Comparison of ENCODE assay signal across 10 cellular contexts in the genomic region with DNA sequence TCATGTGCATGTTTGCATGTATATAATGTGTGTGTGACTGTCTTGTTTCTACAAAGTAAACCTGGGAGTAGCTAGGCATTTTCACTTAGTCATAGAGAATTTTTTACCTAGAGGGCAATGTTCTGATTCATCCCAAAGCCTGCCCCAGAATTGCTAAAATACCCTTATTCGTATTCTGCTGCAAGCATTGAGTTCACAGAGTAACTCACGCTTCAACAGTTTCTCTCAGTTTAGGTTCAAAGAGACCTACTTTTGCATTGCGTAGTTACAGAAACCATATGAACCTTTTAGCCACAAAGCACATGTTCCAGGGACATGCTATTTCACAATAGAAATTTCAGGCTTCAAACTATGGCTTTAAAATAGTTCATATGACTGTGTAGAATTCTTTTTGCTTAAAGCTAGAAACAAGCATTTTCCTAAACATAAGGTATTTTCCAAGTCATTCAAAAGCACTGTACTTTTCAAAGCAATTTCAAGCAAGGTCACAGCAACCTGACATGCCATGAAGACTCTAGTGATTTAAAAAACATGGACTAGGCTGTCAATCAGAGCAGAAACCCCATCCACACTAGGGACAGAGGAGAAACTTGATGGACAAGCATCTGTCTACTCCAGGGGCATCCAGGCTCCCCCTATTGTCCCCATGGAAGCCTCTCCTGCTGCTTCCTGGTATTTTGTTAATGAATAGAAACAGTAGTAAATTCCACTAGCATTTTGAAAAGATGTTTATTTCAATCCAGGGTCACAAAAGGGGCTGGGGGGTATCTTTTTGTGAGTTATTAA.
DNase-seq lines count a peak whose midpoint lies in the region; ATAC-seq and TF ChIP-seq lines count a peak whose summit lies in the region.
"Had no signal": no experiment of that assay in that cellular context is flagged by ENCODE, and none has a peak within 500 bp of the region (broad histone marks: within the 10 kb centered on the region; RNA-seq: fewer than 3 reads in every experiment).

No MANE protein-coding gene starts in this region.

- no peak for ATAC-seq in activated CD8-positive, alpha-beta T cell treated with anti-CD3 and anti-CD28 coated beads, Interleukin-2, amount 10 ng/mL, durations not matched to agents 7 days and 5 days
- no peak for ATAC-seq in HG02840 (IDR thresholded peaks at IDR 0.05; ENCODE audit: low FRiP score, unreplicated experiment)

- WGBS in H9 (ENCODE audit: extremely low coverage, insufficient read length, low lambda C conversion rate) = no CpG with 5 or more reads among the region's 3 CpGs

- DNase-seq in GM06990 (ENCODE audit: extremely low read depth, insufficient read length) (peak; percentile 41), H9 (no peak), RPMI7951 (ENCODE audit: low read depth) (peak; percentile 72), AML-193 (lab: John Stamatoyannopoulos, UW) (no peak), HT-29 (ENCODE audit: low spot score) (no peak)
- DNase-seq in activated CD8-positive, alpha-beta T cell treated with anti-CD3 and anti-CD28 coated beads, Interleukin-2, amount 10 ng/mL, durations not matched to agents 7 days and 5 days = no peak
- DNase-seq: Right ventricle myocardium superior had no signal

- no peak overlapping the region for H3K9ac ChIP-seq in H9 (ENCODE audit: extremely low read depth, insufficient read length, low read length)
- H3K9ac ChIP-seq in iPS-20b (ENCODE audit: low read depth, low read length) = peak overlapping the region; percentile 0; the same call in 1 of the 2 replicates

- no peak overlapping the region for H2BK5ac ChIP-seq in H9 (ENCODE audit: insufficient read length, low read length)

- CTCF ChIA-PET in activated CD8-positive, alpha-beta T cell treated with anti-CD3 and anti-CD28 coated beads, Interleukin-2, amount 10 ng/mL, durations not matched to agents 7 days and 5 days (lab: Charles Lee) = no interaction called here

- H3K56ac ChIP-seq in H9 (ENCODE audit: insufficient read length, low read depth, low read length) = no peak overlapping the region

- no peak overlapping the region for H2AK5ac ChIP-seq in H9 (ENCODE audit: insufficient read length, low read length)

- H3K79me1 ChIP-seq in H9 (ENCODE audit: insufficient read depth, low read depth, low read length, poor library complexity, severe bottlenecking) = no peaks in the 10 kb centered on the region

- H3K9me3 Mint-ChIP-seq in H9 = peaks cover 23 to 31% of the 10 kb centered on the region in 2 experiments
- no peaks in the 10 kb centered on the region for H3K9me3 Mint-ChIP-seq in activated CD8-positive, alpha-beta T cell treated with anti-CD3 and anti-CD28 coated beads, Interleukin-2, amount 10 ng/mL, durations not matched to agents 7 days and 5 days (ENCODE audit: insufficient read depth)

- no peak overlapping the region for H3T11ph ChIP-seq in H9 (ENCODE audit: low read length)

- no peak overlapping the region for H2BK12ac ChIP-seq in H9 (ENCODE audit: insufficient read length, low read depth, low read length)

- TF ChIP-seq CTCF in GM06990 (IDR thresholded peaks at IDR 0.05; ENCODE audit: insufficient read depth, low read length, poor library complexity, severe bottlenecking) = no peak
- peak; percentile 36; the same call in 1 of the 3 replicates for TF ChIP-seq CTCF in H9 (conservative IDR thresholded peaks at IDR 0.05)

- no peak overlapping the region for H3K4me3 Mint-ChIP-seq in H9
- H3K4me3 Mint-ChIP-seq in activated CD8-positive, alpha-beta T cell treated with anti-CD3 and anti-CD28 coated beads, Interleukin-2, amount 10 ng/mL, durations not matched to agents 7 days and 5 days = no peak overlapping the region

- H2AFZ ChIP-seq in H9 (ENCODE audit: low read length) = no peak overlapping the region

- H3K27me3 Mint-ChIP-seq in H9 (ENCODE audit: low read depth) = no peaks in the 10 kb centered on the region
- H3K27me3 Mint-ChIP-seq in activated CD8-positive, alpha-beta T cell treated with anti-CD3 and anti-CD28 coated beads, Interleukin-2, amount 10 ng/mL, durations not matched to agents 7 days and 5 days (ENCODE audit: low read depth) = peaks cover 3% of the 10 kb centered on the region

- H3K4ac ChIP-seq in H9 (ENCODE audit: low read depth, low read length) = no peak overlapping the region

- H3K4me3 ChIP-seq in GM06990 (replicated peaks; ENCODE audit: low read depth, low read length) (no peak overlapping the region), iPS-20b (ENCODE audit: low read length) (no peak overlapping the region; the same call in 1 of the 2 replicates)

- no peak overlapping the region for H3K14ac ChIP-seq in H9 (ENCODE audit: insufficient read depth, low read length)

- no peaks in the 10 kb centered on the region for H4K20me1 ChIP-seq in H9 (ENCODE audit: control insufficient read depth, insufficient read depth, insufficient read length)

- H3K27ac ChIP-seq in H9 (ENCODE audit: insufficient read length, low read depth, low read length) = no peak overlapping the region
- H3K27ac ChIP-seq in iPS-20b (ENCODE audit: low read length) = no peak overlapping the region
- H3K27ac ChIP-seq: C4-2B had no signal

- H3K36me3 Mint-ChIP-seq in H9 (ENCODE audit: insufficient read depth in 1 of 3, low read depth in 3 of 3) = peaks cover 23 to 47% (median 31%) of the 10 kb centered on the region in 3 experiments
- H3K36me3 Mint-ChIP-seq in activated CD8-positive, alpha-beta T cell treated with anti-CD3 and anti-CD28 coated beads, Interleukin-2, amount 10 ng/mL, durations not matched to agents 7 days and 5 days (ENCODE audit: low read depth) = no peaks in the 10 kb centered on the region

- H3K4me2 ChIP-seq in H9 (ENCODE audit: insufficient read depth, insufficient read length, low read length) = no peak overlapping the region

- no peaks in the 10 kb centered on the region for H3K9me3 ChIP-seq in H9 (ENCODE audit: control insufficient read depth, low read depth, low read length)
- H3K9me3 ChIP-seq in iPS-20b (ENCODE audit: insufficient read depth, low read depth, low read length) = no peaks in the 10 kb centered on the region; the same call in 1 of the 2 replicates

- H4K8ac ChIP-seq in H9 (replicated peaks; ENCODE audit: insufficient read length, low read depth, low read length) = no peak overlapping the region

- no peak overlapping the region for H3K23ac ChIP-seq in H9 (ENCODE audit: insufficient read length, low read depth, low read length)

- H4K91ac ChIP-seq in H9 (ENCODE audit: insufficient read length, low read depth, low read length) = no peak overlapping the region

- no peaks in the 10 kb centered on the region for H3K23me2 ChIP-seq in H9 (ENCODE audit: insufficient read length, low read depth, low read length, poor library complexity, severe bottlenecking)

- POLR2A ChIA-PET in activated CD8-positive, alpha-beta T cell treated with anti-CD3 and anti-CD28 coated beads, Interleukin-2, amount 10 ng/mL, durations not matched to agents 7 days and 5 days (lab: Charles Lee) = no interaction called here

- no peaks in the 10 kb centered on the region; the same call in 1 of the 2 replicates for H3K27me3 ChIP-seq in GM06990 (replicated peaks; ENCODE audit: control insufficient read depth, insufficient read depth, low read length)
- no peaks in the 10 kb centered on the region for H3K27me3 ChIP-seq in H9 (ENCODE audit: insufficient read depth, low read length)
- no peaks in the 10 kb centered on the region for H3K27me3 ChIP-seq in iPS-20b (ENCODE audit: insufficient read depth, low read length)

- H4K5ac ChIP-seq in H9 (ENCODE audit: insufficient read length, low read depth, low read length) = no peak overlapping the region

- H3K36me3 ChIP-seq in GM06990 (ENCODE audit: control insufficient read depth, insufficient read depth, low read length) (no peaks in the 10 kb centered on the region), iPS-20b (ENCODE audit: insufficient read depth, low read depth, low read length) (no peaks in the 10 kb centered on the region)

- no peaks in the 10 kb centered on the region for H3K79me2 ChIP-seq in H9 (ENCODE audit: insufficient read depth, low read length)

- no peak overlapping the region for H2BK20ac ChIP-seq in H9 (ENCODE audit: low read depth, low read length, poor library complexity, severe bottlenecking)

- no peak overlapping the region for H2BK15ac ChIP-seq in H9 (ENCODE audit: low read depth, low read length)

- no peak overlapping the region for H3K18ac ChIP-seq in H9 (ENCODE audit: insufficient read length, low read depth, low read length)

- H3K4me1 ChIP-seq in H9 (ENCODE audit: insufficient read depth, low read length) (peaks cover 6% of the 10 kb centered on the region), iPS-20b (ENCODE audit: insufficient read depth, low read length) (peaks cover 20% of the 10 kb centered on the region)

- H3K27ac Mint-ChIP-seq in H9 = peak overlapping the region; percentile 23 to 93 (median 90); a peak in 6 of 7 replicates
- H3K27ac Mint-ChIP-seq in activated CD8-positive, alpha-beta T cell treated with anti-CD3 and anti-CD28 coated beads, Interleukin-2, amount 10 ng/mL, durations not matched to agents 7 days and 5 days = no peak overlapping the region

- peaks cover 28 to 32% of the 10 kb centered on the region in 2 experiments for H3K4me1 Mint-ChIP-seq in H9
- H3K4me1 Mint-ChIP-seq in activated CD8-positive, alpha-beta T cell treated with anti-CD3 and anti-CD28 coated beads, Interleukin-2, amount 10 ng/mL, durations not matched to agents 7 days and 5 days (ENCODE audit: low read depth) = no peaks in the 10 kb centered on the region

- no peak overlapping the region for H2BK120ac ChIP-seq in H9 (ENCODE audit: low read depth, low read length, poor library complexity, severe bottlenecking)

Comparison
In these comparisons a context has a peak if more than half of its experiments do, and no peak if none do; other contexts are left out.
1. DNase-seq: peak in GM06990 (single experiment) and RPMI7951 (single experiment); none in H9 (single experiment), activated CD8-positive, alpha-beta T cell treated with anti-CD3 and anti-CD28 coated beads, Interleukin-2, amount 10 ng/mL, durations not matched to agents 7 days and 5 days (single experiment), AML-193 (0 of 2) and HT-29 (single experiment).